In the genomic region with DNA sequence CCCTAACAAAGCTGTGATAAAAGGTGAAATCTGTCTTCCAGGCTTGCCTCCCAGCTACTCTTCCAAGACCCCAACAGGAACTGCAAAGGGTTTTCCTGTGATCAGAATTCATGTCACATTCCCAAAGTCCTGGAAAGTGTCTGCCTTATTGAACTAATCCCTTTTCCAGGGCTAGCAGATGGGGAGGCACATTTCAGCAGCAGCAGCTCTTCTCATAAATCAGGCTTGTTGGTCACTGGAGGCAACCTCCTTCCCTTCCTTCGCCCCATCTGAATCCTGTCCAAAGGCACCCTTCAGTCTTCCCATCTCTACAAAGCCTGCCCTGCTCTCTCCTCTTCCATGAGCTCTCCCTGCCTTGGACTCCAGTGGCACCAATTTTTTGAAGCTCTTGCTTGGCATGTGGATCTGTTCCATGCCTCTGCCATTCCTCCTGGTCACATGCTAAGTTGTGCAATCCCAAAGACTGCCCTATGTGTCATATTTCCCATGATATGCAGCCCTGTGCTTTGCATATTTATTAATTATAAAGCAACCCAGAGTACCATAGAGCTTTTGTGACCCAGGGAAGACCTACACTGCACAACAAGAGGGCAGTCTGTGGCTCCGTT, we compare ENCODE assay signal across 10 cellular contexts.
DNase-seq lines count a peak whose midpoint lies in the region; ATAC-seq and TF ChIP-seq lines count a peak whose summit lies in the region.
"Had no signal": no experiment of that assay in that cellular context is flagged by ENCODE, and none has a peak within 500 bp of the region (broad histone marks: within the 10 kb centered on the region; RNA-seq: fewer than 3 reads in every experiment).

No MANE protein-coding gene starts in this region.

- H3K27ac Mint-ChIP-seq in progenitor cell of endocrine pancreas = no peak overlapping the region
- H3K27ac Mint-ChIP-seq: activated T-cell treated with anti-CD3 and anti-CD28 coated beads, Interleukin-2, amount 50 U/mL, for 72 hours had no signal

- H3K4me3 ChIP-seq in SJSA1 (no peak overlapping the region), fibroblast of lung (replicated peaks in 1 of 4; ENCODE audit: control extremely low read depth in 1 of 4, insufficient read depth in 1 of 4, low read depth in 3 of 4, low read length in 4 of 4) (no peak overlapping the region), psoas muscle (peak overlapping the region; percentile 22)

- H3K27ac ChIP-seq in SJSA1 (peak overlapping the region; percentile 60), fibroblast of lung (ENCODE audit: insufficient read depth, low read length) (peak overlapping the region; percentile 78), psoas muscle (peak overlapping the region; percentile 28)

- no peak for TF ChIP-seq CTCF in fibroblast of lung (conservative IDR thresholded peaks at IDR 0.05 in 1 of 2, IDR thresholded peaks at IDR 0.05 in 1 of 2; ENCODE audit: low read depth in 1 of 2, low read length in 2 of 2)
- no peak for TF ChIP-seq CTCF in psoas muscle (IDR thresholded peaks at IDR 0.05)
- no peak for TF ChIP-seq CTCF in progenitor cell of endocrine pancreas (IDR thresholded peaks at IDR 0.05; ENCODE audit: unreplicated experiment)

- H3K9me3 ChIP-seq in SJSA1 (replicated peaks) (no peaks in the 10 kb centered on the region), fibroblast of lung (ENCODE audit: control insufficient read depth, insufficient read depth, low read depth, low read length) (no peaks in the 10 kb centered on the region), psoas muscle (no peaks in the 10 kb centered on the region)

- intact Hi-C loops in psoas muscle (cut with DNase I) = no loop called here

- H3K79me2 ChIP-seq in fibroblast of lung (ENCODE audit: control insufficient read depth, insufficient read depth, low read length) = no peaks in the 10 kb centered on the region

- H3K4me2 ChIP-seq in fibroblast of lung (ENCODE audit: extremely low read depth, insufficient read depth, low read length) = no peak overlapping the region

- no peak overlapping the region for H3K4me3 Mint-ChIP-seq in progenitor cell of endocrine pancreas (ENCODE audit: low read depth)
- H3K4me3 Mint-ChIP-seq: activated T-cell treated with anti-CD3 and anti-CD28 coated beads, Interleukin-2, amount 50 U/mL, for 72 hours had no signal

- H2AFZ ChIP-seq in fibroblast of lung (ENCODE audit: low read length) = no peak overlapping the region

- H3K4me1 ChIP-seq in SJSA1 (replicated peaks) (peaks cover 51% of the 10 kb centered on the region), fibroblast of lung (ENCODE audit: control insufficient read depth, extremely low read depth, insufficient read depth, low read length) (peaks cover 22% of the 10 kb centered on the region), psoas muscle (peaks cover 23% of the 10 kb centered on the region)

- H3K9me3 Mint-ChIP-seq in progenitor cell of endocrine pancreas (ENCODE audit: low read depth) = no peaks in the 10 kb centered on the region
- H3K9me3 Mint-ChIP-seq: activated T-cell treated with anti-CD3 and anti-CD28 coated beads, Interleukin-2, amount 50 U/mL, for 72 hours had no signal

- peak; percentile 70 for DNase-seq in DMS53 (lab: John Stamatoyannopoulos, UW)
- DNase-seq in SJSA1 (ENCODE audit: low read depth in 1 of 2, low spot score in 2 of 2) = no peak
- DNase-seq in fibroblast of lung (ENCODE audit: low read depth in 2 of 2) = peak; percentile 34 to 74
- no peak for DNase-seq in psoas muscle
- DNase-seq in DMS153 (lab: John Stamatoyannopoulos, UW) = no peak
- no peak for DNase-seq in SW 1271 (lab: John Stamatoyannopoulos, UW)
- no peak for DNase-seq in progenitor cell of endocrine pancreas (ENCODE audit: low spot score, unreplicated experiment)
- DNase-seq: activated T-cell treated with anti-CD3 and anti-CD28 coated beads, Interleukin-2, amount 50 U/mL, for 72 hours; SIG-M5 had no signal

- ATAC-seq in psoas muscle (peak; percentile 85 to 96 (median 90)), GM18868 (IDR thresholded peaks at IDR 0.05; ENCODE audit: unreplicated experiment) (no peak)
- ATAC-seq: activated T-cell treated with anti-CD3 and anti-CD28 coated beads, Interleukin-2, amount 50 U/mL, for 72 hours had no signal

- H3K36me3 ChIP-seq in SJSA1 = peaks cover 28% of the 10 kb centered on the region
- peaks cover 3% of the 10 kb centered on the region for H3K36me3 ChIP-seq in fibroblast of lung (ENCODE audit: control insufficient read depth, insufficient read depth, low read length)
- peaks cover 0 to 2% of the 10 kb centered on the region in 2 donors for H3K36me3 ChIP-seq in psoas muscle (ENCODE audit: insufficient read depth in 1 of 2, low read depth in 1 of 2)

- no peaks in the 10 kb centered on the region for H3K27me3 Mint-ChIP-seq in progenitor cell of endocrine pancreas

- no peaks in the 10 kb centered on the region for H3K4me1 Mint-ChIP-seq in progenitor cell of endocrine pancreas (ENCODE audit: low read depth)

- 33 to 42% (median 36%) methylated on average over 2 of the region's 2 CpGs for WGBS in psoas muscle, 3 donors

- peaks cover 23% of the 10 kb centered on the region for H3K36me3 Mint-ChIP-seq in progenitor cell of endocrine pancreas (ENCODE audit: insufficient read depth)

- H3K9ac ChIP-seq in fibroblast of lung (ENCODE audit: insufficient read depth, low read length) = no peak overlapping the region

- H4K20me1 ChIP-seq in fibroblast of lung (ENCODE audit: control insufficient read depth, extremely low read depth, insufficient read depth, low read length) = no peaks in the 10 kb centered on the region

- H3K27me3 ChIP-seq in SJSA1 (replicated peaks) = no peaks in the 10 kb centered on the region
- no peaks in the 10 kb centered on the region for H3K27me3 ChIP-seq in fibroblast of lung (ENCODE audit: control insufficient read depth, insufficient read depth, low read length)
- H3K27me3 ChIP-seq in psoas muscle (ENCODE audit: insufficient read depth in 3 of 3, low read length in 2 of 3) = no peaks in the 10 kb centered on the region

Comparison
In these comparisons a context has a peak if more than half of its experiments do, and no peak if none do; other contexts are left out.
1. DNase-seq: peak in DMS53 (single experiment) and fibroblast of lung (2 of 2); none in SJSA1 (0 of 2), psoas muscle (0 of 2), DMS153 (single experiment), SW 1271 (0 of 2) and progenitor cell of endocrine pancreas (single experiment).
2. H3K27ac ChIP-seq: peak in every context shown above with its lines; median percentile 78 in fibroblast of lung; 60 in SJSA1; 28 in psoas muscle.